In genomic region chr16:7231762-7232161, GRCh38 we compare ENCODE assay signal across 29 cellular contexts.
A peak's percentile ranks its signal among the peaks of the same experiment; 100 is the strongest.
DNase-seq lines count a peak whose midpoint lies in the region; ATAC-seq, FAIRE-seq and TF ChIP-seq lines count a peak whose summit lies in the region.
"Had no signal": no experiment of that assay in that cellular context is flagged by ENCODE, and none has a peak within 500 bp of the region (broad histone marks: within the 10 kb centered on the region; RNA-seq: fewer than 3 reads in every experiment).

No MANE protein-coding gene starts in this region.

- CTCF ChIA-PET in HepG2 (lab: Yijun Ruan, JAX; ENCODE audit: low intra/inter-chr PET ratio, low total read pairs), result no interaction called here

- DNase-seq in HepG2 (ENCODE audit: low spot score) (no peak), right lobe of liver (no peak)
- DNase-seq: 8988T; ACHN; AML-193; BE2C; C1 segment of cervical spinal cord; Caco-2; Calu3; CD4-positive, alpha-beta memory T cell; CD4-positive, alpha-beta T cell; CD4-positive, CD25-positive, alpha-beta regulatory T cell; CD8-positive, alpha-beta memory T cell; CD8-positive, alpha-beta T cell; COR-L47; DMS 273 treated with DMSO at 0.1 percent for 48 hours; DMS153; DMS53; DMS79; DMS79 treated with DMSO at 0.1 percent for 48 hours; DND-41; EL had no signal

- BruUV-seq in HepG2 (replicated peaks; lab: Mats Ljungman, UMichigan), result no TSS peak

- H3K4me2 ChIP-seq in HepG2 (ENCODE audit: low read depth, low read length), result no peak overlapping the region
- H3K4me2 ChIP-seq: A549; BLaER1; BLaER1 treated with 17β-estradiol and CSF1 and Interleukin-3, amounts not matched to agents 10 nM and 100 nM had no signal

- FAIRE-seq in HepG2 (lab: Jason Lieb, UNC), result no peak
- FAIRE-seq: A204.1, A549, D721Med had no signal

- H3K27ac ChIP-seq in HepG2 (ENCODE audit: extremely low read length, insufficient read depth, low read length) (no peak overlapping the region), right lobe of liver (no peak overlapping the region)
- H3K27ac ChIP-seq: 22Rv1; A549; BLaER1; BLaER1 treated with 17β-estradiol and CSF1 and Interleukin-3, amounts not matched to agents 10 nM and 100 nM; C4-2B had no signal

- no peak for TF ChIP-seq EP300 in HepG2 (IDR thresholded peaks at IDR 0.05; ENCODE audit: low read depth in 2 of 2, low read length in 2 of 2)
- TF ChIP-seq EP300 in HepG2 (CRISPR knock-in tag; IDR thresholded peaks at IDR 0.05; ENCODE audit: borderline replicate concordance), result no peak

- H3K36me3 ChIP-seq in HepG2 (replicated peaks in 1 of 2; ENCODE audit: control insufficient read depth in 1 of 2, insufficient read depth in 2 of 2, low read length in 2 of 2) (no peaks in the 10 kb centered on the region), right lobe of liver (no peaks in the 10 kb centered on the region)
- H3K36me3 ChIP-seq: BE2C; BLaER1; BLaER1 treated with 17β-estradiol and CSF1 and Interleukin-3, amounts not matched to agents 10 nM and 100 nM had no signal

- no peak for TF ChIP-seq CTCF in HepG2 (CRISPR knock-in tag; IDR thresholded peaks at IDR 0.05)
- no peak for TF ChIP-seq CTCF in right lobe of liver (IDR thresholded peaks at IDR 0.05)

- no peak overlapping the region for H3K9ac ChIP-seq in HepG2 (ENCODE audit: insufficient read depth, low read depth, low read length)
- H3K9ac ChIP-seq: BLaER1; BLaER1 treated with 17β-estradiol and CSF1 and Interleukin-3, amounts not matched to agents 10 nM and 100 nM had no signal

- no peaks in the 10 kb centered on the region for H3K79me2 ChIP-seq in HepG2 (ENCODE audit: insufficient read depth, low read length)

- no peaks in the 10 kb centered on the region for H4K20me1 ChIP-seq in HepG2 (ENCODE audit: insufficient read depth, low read length)
- H4K20me1 ChIP-seq: BLaER1; BLaER1 treated with 17β-estradiol and CSF1 and Interleukin-3, amounts not matched to agents 10 nM and 100 nM had no signal

- TF ChIP-seq RAD21 in HepG2 (CRISPR knock-in tag; IDR thresholded peaks at IDR 0.05), result no peak

- intact Hi-C loops in HepG2 (cut with micrococcal nuclease; ENCODE audit: unreplicated experiment) (no loop called here), right lobe of liver (cut with DNase I) (no loop called here)

- POLR2A ChIA-PET in HepG2 (lab: Yijun Ruan, JAX), result no interaction called here

- TF ChIP-seq POLR2A in HepG2 (IDR thresholded peaks at IDR 0.05; ENCODE audit: insufficient read depth in 1 of 2, low read depth in 2 of 2, low read length in 2 of 2) (no peak), right lobe of liver (IDR thresholded peaks at IDR 0.05) (no peak)

- in situ Hi-C loops in HepG2 (cut with HindIII; ENCODE audit: extremely low pct_ligation_motif_present, low pct_unique_long_range_greater_than_20kb), result no loop called here

- no peak overlapping the region for H2AFZ ChIP-seq in HepG2 (ENCODE audit: low read length)

- ATAC-seq in HepG2 (no peak), right lobe of liver (no peak)
- ATAC-seq: A549; CD8-positive, alpha-beta T cell had no signal

- H3K4me1 ChIP-seq in HepG2 (ENCODE audit: insufficient read depth, low read length), result no peaks in the 10 kb centered on the region
- no peaks in the 10 kb centered on the region for H3K4me1 ChIP-seq in right lobe of liver
- H3K4me1 ChIP-seq: A549; BE2C; BLaER1; BLaER1 treated with 17β-estradiol and CSF1 and Interleukin-3, amounts not matched to agents 10 nM and 100 nM; Caco-2 had no signal

- 8% methylated on average over 5 of the region's 5 CpGs for WGBS in HepG2 (ENCODE audit: low lambda C conversion rate)
- WGBS in right lobe of liver (ENCODE audit: insufficient coverage, low coverage, low lambda C conversion rate, missing lambda C conversion rate), result 44% methylated on average over 4 of the region's 5 CpGs

- H3K9me3 ChIP-seq in HepG2 (ENCODE audit: low read length) (0 out of 2 replicates have a peak, but pooled peaks cover 4% of the 10 kb centered on the region), right lobe of liver (no peaks in the 10 kb centered on the region)
- H3K9me3 ChIP-seq: A549; BE2C; BLaER1; BLaER1 treated with 17β-estradiol and CSF1 and Interleukin-3, amounts not matched to agents 10 nM and 100 nM; Caco-2 had no signal

- H3K27me3 ChIP-seq in HepG2 (ENCODE audit: control insufficient read depth in 1 of 2, insufficient read depth in 2 of 2, low read length in 2 of 2) (peaks cover 0 to 6% of the 10 kb centered on the region in 2 experiments; a peak in 1 of 5 replicates), right lobe of liver (no peaks in the 10 kb centered on the region)
- H3K27me3 ChIP-seq: BE2C; BLaER1; BLaER1 treated with 17β-estradiol and CSF1 and Interleukin-3, amounts not matched to agents 10 nM and 100 nM had no signal

- H3K4me3 ChIP-seq in HepG2 (replicated peaks in 1 of 3; ENCODE audit: insufficient read depth in 1 of 3, low read depth in 2 of 3, low read length in 3 of 3) (no peak overlapping the region), right lobe of liver (no peak overlapping the region)
- H3K4me3 ChIP-seq: A549; BLaER1; BLaER1 treated with 17β-estradiol and CSF1 and Interleukin-3, amounts not matched to agents 10 nM and 100 nM had no signal

TF ChIP-seq in HepG2, 621 proteins besides CTCF, POLR2A, EP300 and RAD21:
- TF ChIP-seq ATF7 (IDR thresholded peaks at IDR 0.05) (peak; percentile 65), ATF7 (CRISPR knock-in tag; IDR thresholded peaks at IDR 0.05) (no peak), ZNF274 (CRISPR knock-in tag; IDR thresholded peaks at IDR 0.05) (no peak), ZNF761 (CRISPR knock-in tag; conservative IDR thresholded peaks at IDR 0.05) (no peak), CREB1 (IDR thresholded peaks at IDR 0.05) (peak; percentile 82), CREB1 (CRISPR knock-in tag; IDR thresholded peaks at IDR 0.05) (no peak)
TF ChIP-seq in HepG2: peak in this region for 2.
